8 cellular contexts compared by ENCODE assay signal in the genomic region with DNA sequence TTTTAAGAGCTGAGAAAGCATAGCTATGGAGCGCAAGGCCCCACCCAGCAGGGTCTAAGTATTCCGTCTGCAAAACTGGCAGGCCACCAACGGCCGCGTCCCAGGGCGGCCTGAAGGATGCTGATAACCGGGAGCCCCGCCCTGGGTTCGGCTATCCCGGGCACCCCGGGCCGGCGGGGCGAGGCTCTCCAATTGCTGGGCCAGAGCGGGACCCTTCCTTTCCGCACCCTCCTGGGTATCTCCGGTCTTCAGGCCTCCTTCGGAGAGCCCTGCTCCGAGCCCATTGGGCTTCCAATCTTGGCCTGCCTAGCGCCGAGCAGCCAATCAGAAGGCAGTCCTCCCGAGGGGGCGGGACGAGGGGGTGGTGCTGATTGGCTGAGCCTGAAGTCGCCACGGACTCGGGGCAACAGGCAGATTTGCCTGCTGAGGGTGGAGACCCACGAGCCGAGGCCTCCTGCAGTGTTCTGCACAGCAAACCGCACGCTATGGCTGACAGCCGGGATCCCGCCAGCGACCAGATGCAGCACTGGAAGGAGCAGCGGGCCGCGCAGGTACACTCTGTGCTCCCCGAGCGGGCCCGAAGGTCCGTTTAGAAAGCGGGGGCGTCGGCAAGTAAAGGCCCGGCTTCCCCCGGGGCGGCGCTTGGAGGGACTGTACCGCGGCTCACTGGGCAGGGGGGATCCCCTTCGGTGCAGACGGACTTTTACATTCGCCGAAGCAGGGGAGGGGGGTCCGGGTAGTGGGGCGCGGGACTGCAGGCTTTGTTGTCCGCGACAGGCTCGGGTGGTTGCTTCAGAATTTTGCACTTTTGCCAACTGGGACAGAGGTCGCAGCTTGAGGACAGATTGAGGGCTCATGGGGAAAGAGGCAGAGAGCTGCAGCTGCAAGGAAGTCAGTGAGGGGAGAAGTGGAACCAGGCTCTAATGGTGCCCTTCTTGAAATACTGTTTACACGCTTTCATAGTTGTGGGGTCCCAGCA. TPM values are rescaled to one million over a fixed set of nuclear protein-coding genes. Genes with fewer than 3 reads are reported as not detected.
DNase-seq lines count a peak whose midpoint lies in the region; ATAC-seq and TF ChIP-seq lines count a peak whose summit lies in the region.

A gene (plus strand): TSS at position 406 of the 979 bp plus-strand sequence. CDS start 80 bp downstream, at position 486.

- H3K27ac Mint-ChIP-seq in effector memory CD8-positive, alpha-beta T cell: peak within 1 kb of the TSS; percentile 95 to 96
- peak within 1 kb of the TSS; percentile 93 for H3K27ac Mint-ChIP-seq in mesothelial cell of epicardium

- H3K9me3 Mint-ChIP-seq in effector memory CD8-positive, alpha-beta T cell: no peaks in the 10 kb centered on the region
- H3K9me3 Mint-ChIP-seq in mesothelial cell of epicardium: peaks cover 4% of the 10 kb centered on the region

- CTCF ChIA-PET in activated CD8-positive, alpha-beta memory T cell treated with anti-CD3 and anti-CD28 coated beads for 36 hours (lab: Charles Lee): no interaction called here

- H3K27me3 Mint-ChIP-seq in effector memory CD8-positive, alpha-beta T cell: no peaks in the 10 kb centered on the region
- no peaks in the 10 kb centered on the region for H3K27me3 Mint-ChIP-seq in mesothelial cell of epicardium (ENCODE audit: low read depth)

- TF ChIP-seq CTCF in GM20000 (IDR thresholded peaks at IDR 0.05; ENCODE audit: extremely low read depth, missing control alignments): no peak
- TF ChIP-seq CTCF in mesothelial cell of epicardium (IDR thresholded peaks at IDR 0.05; ENCODE audit: unreplicated experiment): no peak

- peaks cover 8% of the 10 kb centered on the region for H3K36me3 Mint-ChIP-seq in effector memory CD8-positive, alpha-beta T cell (ENCODE audit: insufficient read depth)
- peaks cover 2% of the 10 kb centered on the region for H3K36me3 Mint-ChIP-seq in mesothelial cell of epicardium

- peak; percentile 95 for ATAC-seq in effector memory CD8-positive, alpha-beta T cell (replicated peaks)

- peaks cover 23 to 29% of the 10 kb centered on the region in 2 donors for H3K4me1 Mint-ChIP-seq in effector memory CD8-positive, alpha-beta T cell (ENCODE audit: low read depth in 2 of 2)
- H3K4me1 Mint-ChIP-seq in mesothelial cell of epicardium: peaks cover 12% of the 10 kb centered on the region

- POLR2A ChIA-PET in activated CD8-positive, alpha-beta memory T cell treated with anti-CD3 and anti-CD28 coated beads for 36 hours (lab: Charles Lee): no interaction called here

- H3K4me3 Mint-ChIP-seq in effector memory CD8-positive, alpha-beta T cell: peak within 1 kb of the TSS; percentile 97 to 98
- H3K4me3 Mint-ChIP-seq in mesothelial cell of epicardium: peak within 1 kb of the TSS; percentile 92

- DNase-seq in CMK (ENCODE audit: low read depth) (peak; percentile 90), GM20000 (ENCODE audit: low spot score) (peak; percentile 92), HT-29 (ENCODE audit: low spot score) (peak; percentile 98), NOMO-1 (lab: John Stamatoyannopoulos, UW; ENCODE audit: unreplicated experiment in 2 of 2) (peak; percentile 97 to 99), mesothelial cell of epicardium (ENCODE audit: low spot score in 2 of 2, unreplicated experiment in 2 of 2) (peak; percentile 91 to 95)
- peak; percentile 97 to 98 (median 98) for DNase-seq in effector memory CD8-positive, alpha-beta T cell
- DNase-seq in stimulated activated CD8-positive, alpha-beta memory T cell treated with anti-CD3 and anti-CD28 coated beads, Interleukin-2, amount 100 ng/mL, for 48 hours (ENCODE audit: low read depth in 2 of 2): peak; percentile 95 to 96

RNA-seq across cellular contexts. Expression of the gene that starts here (rescaled TPM):
- 59.2 and 61.7 TPM in 2 replicates for total RNA-seq in HT-29 (2014; rRNA removed; shearing (Covaris generic))
- 10 to 100 TPM; 21.7 to 23.5 TPM for total RNA-seq in activated CD8-positive, alpha-beta memory T cell treated with anti-CD3 and anti-CD28 coated beads for 36 hours
- total RNA-seq in mesothelial cell of epicardium: 29.2 to 34.4 TPM (median 30.5 TPM) in 3 replicates

Comparison
In these comparisons a context has a peak if more than half of its experiments do, and no peak if none do; other contexts are left out.
1. Peak in every context shown above with its lines: DNase-seq and ATAC-seq.